13 cellular contexts compared by ENCODE assay signal in genomic region chr5:140116716-140117115, GRCh38. TPM values are rescaled to one million over a fixed set of nuclear protein-coding genes. Genes with fewer than 3 reads are reported as not detected.
DNase-seq lines count a peak whose midpoint lies in the region; ATAC-seq, FAIRE-seq and TF ChIP-seq lines count a peak whose summit lies in the region.
"Had no signal": no experiment of that assay in that cellular context is flagged by ENCODE, and none has a peak within 500 bp of the region (broad histone marks: within the 10 kb centered on the region; RNA-seq: fewer than 3 reads in every experiment).

No MANE protein-coding gene starts in this region.

- TF ChIP-seq EP300 in K562 (IDR thresholded peaks at IDR 0.05; ENCODE audit: low read length): no peak

- DNase-seq in activated T-cell treated with anti-CD3 and anti-CD28 coated beads, Interleukin-2, amount 50 U/mL, for 72 hours: no peak
- DNase-seq in activated T-cell treated with anti-CD3 and anti-CD28 coated beads for 4 hours: no peak
- peak in 3 of 4 experiments; percentile 16 to 58 (median 44) for DNase-seq in K562 (ENCODE audit: extremely low read depth in 1 of 4, low spot score in 3 of 4)
- no peak for DNase-seq in neural progenitor cell (ENCODE audit: low spot score)
- no peak for DNase-seq in anterior cingulate cortex (lab: John Stamatoyannopoulos, UW)
- no peak for DNase-seq in NCI-H2107 (lab: John Stamatoyannopoulos, UW)
- DNase-seq: naive B cell, NCI-H187, spleen had no signal

- no peak for FAIRE-seq in K562 (lab: Jason Lieb, UNC)
- FAIRE-seq: islet of Langerhans, TTC549 had no signal

- POLR2A ChIA-PET in K562 (lab: Yijun Ruan, JAX): interaction anchor here (0.9 to 1.5 kb wide), 3 partner anchors 14 to 53 kb away, joined by 3 read pairs; no protein-coding TSS in a partner anchor

- H3K4me1 ChIP-seq in Loucy (ENCODE audit: insufficient read depth, low read length, poor library complexity, severe bottlenecking) (peaks cover 37% of the 10 kb centered on the region), K562 (replicated peaks in 1 of 2; ENCODE audit: control insufficient read depth in 2 of 2, insufficient read depth in 2 of 2, low read length in 2 of 2) (peaks cover 20 to 28% of the 10 kb centered on the region in 2 experiments), neural progenitor cell (peaks cover 32% of the 10 kb centered on the region)

- no TSS peak for BruUV-seq in K562 (replicated peaks; lab: Mats Ljungman, UMichigan)

- intact Hi-C loops in K562 (cut with micrococcal nuclease): loop anchor here (10.0 kb wide), 2 partner anchors 598 to 1498 kb away; partner anchors contain the start of gene DIAPH1

- in situ Hi-C loops in K562 (cut with MboI): no loop called here

- H3K4me1 Mint-ChIP-seq in activated T-cell treated with anti-CD3 and anti-CD28 coated beads, Interleukin-2, amount 50 U/mL, for 72 hours (ENCODE audit: low read depth): peaks cover 58% of the 10 kb centered on the region
- peaks cover 24% of the 10 kb centered on the region for H3K4me1 Mint-ChIP-seq in neural progenitor cell

- H3K27ac ChIP-seq in K562 (ENCODE audit: extremely low read depth, low read depth, low read length) (no peak overlapping the region), neural progenitor cell (no peak overlapping the region)

- no peaks in the 10 kb centered on the region for H3K36me3 ChIP-seq in Loucy (ENCODE audit: insufficient read depth, low read length)
- H3K36me3 ChIP-seq in K562 (ENCODE audit: control insufficient read depth, insufficient read depth, low read length): no peaks in the 10 kb centered on the region; the same call in 2 of the 3 replicates
- no peaks in the 10 kb centered on the region for H3K36me3 ChIP-seq in neural progenitor cell
- H3K36me3 ChIP-seq: spleen had no signal

- H3K9me1 ChIP-seq in K562 (ENCODE audit: control insufficient read depth, insufficient read depth, low read length): no peaks in the 10 kb centered on the region

- H3K4me3 Mint-ChIP-seq in activated T-cell treated with anti-CD3 and anti-CD28 coated beads, Interleukin-2, amount 50 U/mL, for 72 hours: peak overlapping the region; percentile 11 to 77
- no peak overlapping the region for H3K4me3 Mint-ChIP-seq in neural progenitor cell

- WGBS in K562 (ENCODE audit: insufficient coverage, low coverage, missing lambda C conversion rate): 5% methylated on average over 2 of the region's 2 CpGs

- H3K4me2 ChIP-seq in Loucy (ENCODE audit: low read depth, low read length, poor library complexity, severe bottlenecking) (peak overlapping the region; percentile 38), K562 (ENCODE audit: insufficient read depth, low read length) (0 out of 2 replicates have a peak overlapping the region, but pooled peaks have one; percentile 0), neural progenitor cell (peak overlapping the region; percentile 20)

- no peaks in the 10 kb centered on the region for H3K9me3 Mint-ChIP-seq in activated T-cell treated with anti-CD3 and anti-CD28 coated beads, Interleukin-2, amount 50 U/mL, for 72 hours
- H3K9me3 Mint-ChIP-seq in neural progenitor cell: no peaks in the 10 kb centered on the region
- H3K9me3 Mint-ChIP-seq: naive B cell had no signal

- H3F3A ChIP-seq in Loucy (ENCODE audit: low read depth) (no peaks in the 10 kb centered on the region), neural progenitor cell (ENCODE audit: low read depth) (peaks cover 34% of the 10 kb centered on the region)

- TF ChIP-seq RAD21 in K562 (CRISPR knock-in tag; conservative IDR thresholded peaks at IDR 0.05 in 1 of 2, IDR thresholded peaks at IDR 0.05 in 1 of 2): no peak; a peak in 1 of 4 replicates

- no peak overlapping the region for H3K27ac Mint-ChIP-seq in activated T-cell treated with anti-CD3 and anti-CD28 coated beads, Interleukin-2, amount 50 U/mL, for 72 hours
- H3K27ac Mint-ChIP-seq in neural progenitor cell: no peak overlapping the region

- no peak for ATAC-seq in activated T-cell treated with anti-CD3 and anti-CD28 coated beads, Interleukin-2, amount 50 U/mL, for 72 hours (replicated peaks in 1 of 2)
- ATAC-seq in K562 (peak; percentile 50), GM21786 (IDR thresholded peaks at IDR 0.05; ENCODE audit: unreplicated experiment) (no peak)

- peak overlapping the region; percentile 78 for H3K4me3 ChIP-seq in Loucy (ENCODE audit: low read length, poor library complexity, severe bottlenecking)
- no peak overlapping the region for H3K4me3 ChIP-seq in K562
- H3K4me3 ChIP-seq in neural progenitor cell: no peak overlapping the region

- H4K20me1 ChIP-seq in Loucy (ENCODE audit: insufficient read depth, low read length, poor library complexity, severe bottlenecking): peaks cover 47% of the 10 kb centered on the region
- peaks cover 6% of the 10 kb centered on the region; the same call in 1 of the 2 replicates for H4K20me1 ChIP-seq in K562 (replicated peaks; ENCODE audit: control insufficient read depth, insufficient read depth, low read length)
- peaks cover 34% of the 10 kb centered on the region for H4K20me1 ChIP-seq in neural progenitor cell (ENCODE audit: low read depth)

- H3K27me3 Mint-ChIP-seq in activated T-cell treated with anti-CD3 and anti-CD28 coated beads, Interleukin-2, amount 50 U/mL, for 72 hours (ENCODE audit: low read depth): no peaks in the 10 kb centered on the region
- H3K27me3 Mint-ChIP-seq in neural progenitor cell (ENCODE audit: insufficient read depth, low read depth): peaks cover 13% of the 10 kb centered on the region

- peaks cover 1 to 4% of the 10 kb centered on the region in 2 donors for H3K36me3 Mint-ChIP-seq in activated T-cell treated with anti-CD3 and anti-CD28 coated beads, Interleukin-2, amount 50 U/mL, for 72 hours (ENCODE audit: insufficient read depth in 2 of 2)
- no peaks in the 10 kb centered on the region for H3K36me3 Mint-ChIP-seq in neural progenitor cell
- H3K36me3 Mint-ChIP-seq: naive B cell had no signal

- H3K9ac ChIP-seq in Loucy (ENCODE audit: low read depth, low read length, poor library complexity, severe bottlenecking) (peak overlapping the region; percentile 75), K562 (ENCODE audit: insufficient read depth in 1 of 2, low read depth in 2 of 2, low read length in 2 of 2) (no peak overlapping the region), neural progenitor cell (no peak overlapping the region)

- H3K27me3 ChIP-seq in Loucy (ENCODE audit: insufficient read depth, low read length, poor library complexity, severe bottlenecking) (no peaks in the 10 kb centered on the region), K562 (ENCODE audit: control insufficient read depth in 2 of 2, insufficient read depth in 2 of 2, low read length in 2 of 2) (no peaks in the 10 kb centered on the region), neural progenitor cell (peaks cover 66% of the 10 kb centered on the region)

- peaks cover 83% of the 10 kb centered on the region for H3K79me2 ChIP-seq in Loucy (ENCODE audit: insufficient read depth, low read length)
- H3K79me2 ChIP-seq in K562 (ENCODE audit: control insufficient read depth, insufficient read depth, low read length): peaks cover 64% of the 10 kb centered on the region
- H3K79me2 ChIP-seq in neural progenitor cell (ENCODE audit: low read depth): peaks cover 11% of the 10 kb centered on the region

- H2AFZ ChIP-seq in Loucy (ENCODE audit: low read length) (no peak overlapping the region), K562 (ENCODE audit: low read depth, low read length) (no peak overlapping the region), neural progenitor cell (replicated peaks) (no peak overlapping the region)

- no peaks in the 10 kb centered on the region for H3K9me2 ChIP-seq in Loucy (replicated peaks; ENCODE audit: low read depth, low read length)

- TF ChIP-seq CTCF in Loucy (conservative IDR thresholded peaks at IDR 0.05; ENCODE audit: low read length): peak; percentile 34
- TF ChIP-seq CTCF in K562 (IDR thresholded peaks at IDR 0.05 in 2 of 3, conservative IDR thresholded peaks at IDR 0.05 in 1 of 3; ENCODE audit: insufficient read depth in 2 of 3, low read depth in 1 of 3, low read length in 3 of 3): peak; percentile 30 to 44 (median 36); a peak in 3 of 6 replicates
- peak; percentile 7 for TF ChIP-seq CTCF in neural progenitor cell (IDR thresholded peaks at IDR 0.05)

- TF ChIP-seq POLR2A in K562 (conservative IDR thresholded peaks at IDR 0.05): no peak

- CTCF ChIA-PET in K562 (lab: Yijun Ruan, JAX; ENCODE audit: low intra/inter-chr PET ratio): interaction anchor here (0.7 kb wide), 1 partner anchor 43 kb away, joined by 3 read pairs; no protein-coding TSS in a partner anchor

- H3K9me3 ChIP-seq in Loucy (ENCODE audit: insufficient read depth, low read depth, low read length) (no peaks in the 10 kb centered on the region), K562 (replicated peaks; ENCODE audit: control insufficient read depth, insufficient read depth, low read depth, low read length) (no peaks in the 10 kb centered on the region), neural progenitor cell (ENCODE audit: low read depth) (no peaks in the 10 kb centered on the region)
- H3K9me3 ChIP-seq: spleen had no signal

RNA-seq across cellular contexts. Expression of gene PURA, which starts 2.8 kb away (rescaled TPM):
- total RNA-seq in activated T-cell treated with anti-CD3 and anti-CD28 coated beads, Interleukin-2, amount 50 U/mL, for 72 hours: 10 to 100 TPM; 11.9 to 14.2 TPM
- total RNA-seq in K562 (2011; cell fraction: chromatin; rRNA removed; ENCODE audit: low replicate concordance): 3.0 and 12.0 TPM in 2 replicates
- 3.2 and 4.1 TPM in 2 replicates for total RNA-seq in K562 (2011; cell fraction: nucleolus; rRNA removed)
- total RNA-seq in K562 (2011; cell fraction: nucleoplasm; rRNA removed): 7.8 and 14.4 TPM in 2 replicates
- total RNA-seq in K562 (2014; rRNA removed): 10.7 and 13.8 TPM in 2 replicates
- total RNA-seq in K562 (2014; rRNA removed; fragmentation: Illumina TruSeq; extraction: Trizol): 5.5 and 6.0 TPM in 2 replicates
- 5.4 and 6.7 TPM in 2 replicates for total RNA-seq in K562 (2015; rRNA removed; fragmentation: Illumina TruSeq; extraction: Trizol)
- total RNA-seq in K562 (2021): 10.6 and 11.1 TPM in 2 replicates
- 3.7 and 4.2 TPM in 2 replicates for polyA plus RNA-seq in K562 (2011; rRNA removed)
- 1.4 and 2.0 TPM in 2 replicates for polyA plus RNA-seq in K562 (2011; cell fraction: cytosol; rRNA removed)
- 3.7 and 4.1 TPM in 2 replicates for polyA plus RNA-seq in K562 (2011; cell fraction: nucleus; rRNA removed)
- polyA plus RNA-seq in K562 (2012): 4.9 and 5.4 TPM in 2 replicates
- 4.7 and 5.6 TPM in 2 replicates for polyA plus RNA-seq in K562 (2014; fragmentation: Illumina TruSeq; extraction: Trizol)
- polyA plus RNA-seq in K562 (2014; fragmentation: Nextera tagmentation; extraction: Ambion mirVana): 1 to 10 TPM; 3.2 to 4.2 TPM
- polyA plus RNA-seq in K562 (2014; rRNA removed): 3.9 and 4.7 TPM in 2 replicates
- 5.7 and 8.2 TPM in 2 replicates for polyA minus RNA-seq in K562 (2011; rRNA and poly(A)+ RNA removed)
- polyA minus RNA-seq in K562 (2011; cell fraction: cytosol; rRNA and poly(A)+ RNA removed): 5.3 and 5.8 TPM in 2 replicates
- 6.5 and 12.2 TPM in 2 replicates for polyA minus RNA-seq in K562 (2011; cell fraction: nucleus; rRNA and poly(A)+ RNA removed)
- total RNA-seq in neural progenitor cell (ENCODE audit: low replicate concordance): 2.5 and 2.6 TPM in 2 replicates

RNA-seq across cellular contexts. Expression of gene IGIP, which starts 9.0 kb away (rescaled TPM):
- 1 to 10 TPM; 5.5 to 6.5 TPM for total RNA-seq in activated T-cell treated with anti-CD3 and anti-CD28 coated beads, Interleukin-2, amount 50 U/mL, for 72 hours
- total RNA-seq in K562 (2011; cell fraction: chromatin; rRNA removed; ENCODE audit: low replicate concordance): 1.4 and 5.9 TPM in 2 replicates
- total RNA-seq in K562 (2011; cell fraction: nucleolus; rRNA removed): 0.67 and 1.2 TPM in 2 replicates
- 3.4 and 9.5 TPM in 2 replicates for total RNA-seq in K562 (2011; cell fraction: nucleoplasm; rRNA removed)
- total RNA-seq in K562 (2014; rRNA removed) (0.73 and 1.3 TPM in 2 replicates), K562 (2014; rRNA removed; fragmentation: Illumina TruSeq; extraction: Trizol) (1.4 and 1.5 TPM in 2 replicates), K562 (2015; rRNA removed; fragmentation: Illumina TruSeq; extraction: Trizol) (1.4 and 1.6 TPM in 2 replicates), K562 (2021) (1.1 and 1.2 TPM in 2 replicates), neural progenitor cell (ENCODE audit: low replicate concordance) (0.59 and 1.6 TPM in 2 replicates)
- polyA plus RNA-seq in K562 (2011; rRNA removed) (1.0 and 1.2 TPM in 2 replicates), K562 (2014; fragmentation: Illumina TruSeq; extraction: Trizol) (0.96 and 1.5 TPM in 2 replicates), K562 (2014; fragmentation: Nextera tagmentation; extraction: Ambion mirVana) (under 1 TPM; 0.52 to 0.69 TPM), K562 (2014; rRNA removed) (0.91 and 1.1 TPM in 2 replicates)
- polyA plus RNA-seq in K562 (2011; cell fraction: cytosol; rRNA removed): 0.19 and 0.86 TPM in 2 replicates
- polyA plus RNA-seq in K562 (2011; cell fraction: nucleus; rRNA removed): 2.3 and 4.8 TPM in 2 replicates
- 1.1 and 2.3 TPM in 2 replicates for polyA plus RNA-seq in K562 (2012)
- 1.4 and 2.2 TPM in 2 replicates for polyA minus RNA-seq in K562 (2011; rRNA and poly(A)+ RNA removed)
- polyA minus RNA-seq in K562 (2011; cell fraction: cytosol; rRNA and poly(A)+ RNA removed): 0.57 and 0.64 TPM in 2 replicates
- 1.3 and 3.1 TPM in 2 replicates for polyA minus RNA-seq in K562 (2011; cell fraction: nucleus; rRNA and poly(A)+ RNA removed)

RNA-seq across cellular contexts. Expression of gene CYSTM1, which starts 58.3 kb away (rescaled TPM):
- 10 to 100 TPM; 15.3 to 18.9 TPM for total RNA-seq in activated T-cell treated with anti-CD3 and anti-CD28 coated beads, Interleukin-2, amount 50 U/mL, for 72 hours
- 8.9 and 10.7 TPM in 2 replicates for total RNA-seq in K562 (2011; cell fraction: chromatin; rRNA removed; ENCODE audit: low replicate concordance)
- total RNA-seq in K562 (2011; cell fraction: nucleolus; rRNA removed): 20.3 and 25.2 TPM in 2 replicates
- 20.1 and 20.5 TPM in 2 replicates for total RNA-seq in K562 (2011; cell fraction: nucleoplasm; rRNA removed)
- total RNA-seq in K562 (2014; rRNA removed) (76.1 and 127 TPM in 2 replicates), K562 (2014; rRNA removed; fragmentation: Illumina TruSeq; extraction: Trizol) (66.6 and 94.6 TPM in 2 replicates), K562 (2015; rRNA removed; fragmentation: Illumina TruSeq; extraction: Trizol) (118 and 129 TPM in 2 replicates), K562 (2021) (76.2 and 86.6 TPM in 2 replicates), neural progenitor cell (ENCODE audit: low replicate concordance) (8.9 and 19.8 TPM in 2 replicates)
- polyA plus RNA-seq in K562 (2011; rRNA removed) (92.8 and 98.2 TPM in 2 replicates), K562 (2014; fragmentation: Illumina TruSeq; extraction: Trizol) (139 and 150 TPM in 2 replicates), K562 (2014; fragmentation: Nextera tagmentation; extraction: Ambion mirVana) (100 to 1,000 TPM; 363 to 422 TPM), K562 (2014; rRNA removed) (108 and 126 TPM in 2 replicates)
- 97.9 and 207 TPM in 2 replicates for polyA plus RNA-seq in K562 (2011; cell fraction: cytosol; rRNA removed)
- 39.9 and 50.7 TPM in 2 replicates for polyA plus RNA-seq in K562 (2011; cell fraction: nucleus; rRNA removed)
- 136 and 260 TPM in 2 replicates for polyA plus RNA-seq in K562 (2012)
- 31.6 and 43.3 TPM in 2 replicates for polyA minus RNA-seq in K562 (2011; rRNA and poly(A)+ RNA removed)
- 48.6 and 56.5 TPM in 2 replicates for polyA minus RNA-seq in K562 (2011; cell fraction: cytosol; rRNA and poly(A)+ RNA removed)
- 22.5 and 23.8 TPM in 2 replicates for polyA minus RNA-seq in K562 (2011; cell fraction: nucleus; rRNA and poly(A)+ RNA removed)

Comparison
In these comparisons a context has a peak if more than half of its experiments do, and no peak if none do; other contexts are left out.
1. DNase-seq: peak in K562 (3 of 4); none in activated T-cell treated with anti-CD3 and anti-CD28 coated beads, Interleukin-2, amount 50 U/mL, for 72 hours (0 of 2), activated T-cell treated with anti-CD3 and anti-CD28 coated beads for 4 hours (single experiment), neural progenitor cell (single experiment), anterior cingulate cortex (0 of 58) and NCI-H2107 (single experiment).
2. Peak in every context shown above with its lines, with median percentiles within 50 percentile points of each other: H3K4me2 ChIP-seq and CTCF ChIP-seq.